Comparison of ENCODE assay signal across 36 cellular contexts in genomic region chr2:210718503-210718902, GRCh38.
"Had no signal": no experiment of that assay in that cellular context is flagged by ENCODE, and none has a peak within 500 bp of the region (broad histone marks: within the 10 kb centered on the region; RNA-seq: fewer than 3 reads in every experiment).

No MANE protein-coding gene starts in this region.

- H3K4me1 ChIP-seq: adrenal gland, ascending aorta, colonic mucosa had no signal

- H3K36me3 ChIP-seq: adrenal gland, ascending aorta, cardiac muscle cell, colonic mucosa, WERI-Rb-1 had no signal

- H3K27ac Mint-ChIP-seq: activated B cell treated with CpG ODN at 0.5 μM for 24 hours; activated CD4-positive, alpha-beta memory T cell treated with anti-CD3 and anti-CD28 coated beads for 36 hours; activated CD4-positive, alpha-beta T cell treated with anti-CD3 and anti-CD28 coated beads, Interleukin-2, amount 10 ng/mL, durations not matched to agents 24 days and 14 days; activated CD8-positive, alpha-beta T cell treated with anti-CD3 and anti-CD28 coated beads for 36 hours; activated naive CD4-positive, alpha-beta T cell treated with anti-CD3 and anti-CD28 coated beads for 36 hours; activated naive CD4-positive, alpha-beta T cell treated with anti-CD3 and anti-CD28 coated beads, Interleukin-2, amount 50 U/mL, for 72 hours; activated naive CD8-positive, alpha-beta T cell treated with anti-CD3 and anti-CD28 coated beads for 36 hours; activated T-cell treated with anti-CD3 and anti-CD28 coated beads, Interleukin-2, amount 50 U/mL, for 72 hours; activated T-helper 1 cell treated with anti-CD3 and anti-CD28 coated beads, Interleukin-12 subunit alpha, Interleukin-12 subunit beta, Interleukin-2, Interleukin-4 antibody, amounts not matched to agents 30 ng/mL and 10 ng/mL and 1 ng/mL, durations not matched to agents 14 hours and 24 hours and 36 hours; activated T-helper 17 cell treated with anti-CD3 and anti-CD28 coated beads, Interleukin-2, amount 50 U/mL, for 72 hours; brain; T-helper 1 cell treated with Interleukin-12 subunit alpha and Interleukin-12 subunit beta and Interleukin-4 antibody, amounts not matched to agents 30 μg/mL and 1 μg/mL, for 36 hours; T-helper 2 cell treated with Interferon-gamma antibody and Interleukin-4, amounts not matched to agents 5 μg/mL and 100 μg/mL, for 36 hours had no signal

- H3K27me3 Mint-ChIP-seq: activated B cell treated with CpG ODN at 0.5 μM for 24 hours; activated CD4-positive, alpha-beta memory T cell treated with anti-CD3 and anti-CD28 coated beads for 36 hours; activated CD8-positive, alpha-beta T cell treated with anti-CD3 and anti-CD28 coated beads for 36 hours; brain; central memory CD8-positive, alpha-beta T cell had no signal

- H3K36me3 Mint-ChIP-seq: activated CD4-positive, alpha-beta memory T cell treated with anti-CD3 and anti-CD28 coated beads for 36 hours; activated naive CD4-positive, alpha-beta T cell treated with anti-CD3 and anti-CD28 coated beads, Interleukin-2, amount 50 U/mL, for 72 hours; activated naive CD8-positive, alpha-beta T cell treated with anti-CD3 and anti-CD28 coated beads for 36 hours; brain had no signal

- H3K9me3 Mint-ChIP-seq: activated B cell treated with CpG ODN at 0.5 μM for 24 hours; activated CD4-positive, alpha-beta memory T cell treated with anti-CD3 and anti-CD28 coated beads for 36 hours; activated CD4-positive, alpha-beta T cell treated with anti-CD3 and anti-CD28 coated beads, Interleukin-2, amount 10 ng/mL, durations not matched to agents 24 days and 14 days; activated CD8-positive, alpha-beta T cell treated with anti-CD3 and anti-CD28 coated beads for 36 hours; activated naive CD4-positive, alpha-beta T cell treated with anti-CD3 and anti-CD28 coated beads for 36 hours; activated naive CD8-positive, alpha-beta T cell treated with anti-CD3 and anti-CD28 coated beads for 36 hours; activated T-cell treated with anti-CD3 and anti-CD28 coated beads, Interleukin-2, amount 50 U/mL, for 4 hours; activated T-helper 1 cell treated with anti-CD3 and anti-CD28 coated beads, Interleukin-12 subunit alpha, Interleukin-12 subunit beta, Interleukin-2, Interleukin-4 antibody, amounts not matched to agents 30 ng/mL and 10 ng/mL and 1 ng/mL, durations not matched to agents 14 hours and 24 hours and 36 hours; activated T-helper 17 cell treated with anti-CD3 and anti-CD28 coated beads, Interleukin-2, amount 50 U/mL, for 72 hours; brain; central memory CD8-positive, alpha-beta T cell; T-helper 1 cell treated with Interleukin-12 subunit alpha and Interleukin-12 subunit beta and Interleukin-4 antibody, amounts not matched to agents 30 μg/mL and 1 μg/mL, for 36 hours; T-helper 2 cell treated with Interferon-gamma antibody and Interleukin-4, amounts not matched to agents 5 μg/mL and 100 μg/mL, for 36 hours had no signal

- H3K9me3 ChIP-seq: adrenal gland, ascending aorta, colonic mucosa had no signal

- H3K27me3 ChIP-seq: adrenal gland, ascending aorta, cardiac muscle cell, colonic mucosa had no signal

- ATAC-seq: activated CD8-positive, alpha-beta T cell treated with anti-CD3 and anti-CD28 coated beads for 36 hours; activated naive CD4-positive, alpha-beta T cell treated with anti-CD3 and anti-CD28 coated beads, Interleukin-2, amount 50 U/mL, for 72 hours; activated T-cell treated with anti-CD3 and anti-CD28 coated beads, Interleukin-2, amount 50 U/mL, for 4 hours; activated T-cell treated with anti-CD3 and anti-CD28 coated beads, Interleukin-2, amount 50 U/mL, for 72 hours; activated T-helper 17 cell treated with anti-CD3 and anti-CD28 coated beads, Interleukin-2, amount 50 U/mL, for 72 hours had no signal

- H3K4me1 Mint-ChIP-seq: activated B cell treated with CpG ODN at 0.5 μM for 24 hours; activated CD4-positive, alpha-beta T cell treated with anti-CD3 and anti-CD28 coated beads, Interleukin-2, amount 10 ng/mL, durations not matched to agents 24 days and 14 days; activated naive CD8-positive, alpha-beta T cell treated with anti-CD3 and anti-CD28 coated beads for 36 hours; activated T-helper 17 cell treated with anti-CD3 and anti-CD28 coated beads, Interleukin-2, amount 50 U/mL, for 72 hours; brain; central memory CD8-positive, alpha-beta T cell had no signal

- DNase-seq: activated B cell treated with CpG ODN at 0.5 μM for 24 hours; activated CD4-positive, alpha-beta memory T cell treated with anti-CD3 and anti-CD28 coated beads for 36 hours; activated CD4-positive, alpha-beta T cell treated with anti-CD3 and anti-CD28 coated beads for 4 hours; activated CD4-positive, alpha-beta T cell treated with anti-CD3 and anti-CD28 coated beads, Interleukin-2, amount 10 ng/mL, durations not matched to agents 24 days and 14 days; activated CD4-positive, alpha-beta T cell treated with anti-CD3 and anti-CD28 coated beads, Interleukin-2, amount 50 U/mL, for 1 hour; activated CD4-positive, alpha-beta T cell treated with anti-CD3 and anti-CD28 coated beads, Interleukin-2, amount 50 U/mL, for 4 hours; activated CD4-positive, CD25-positive, alpha-beta regulatory T cell treated with anti-CD3 and anti-CD28 coated beads, Interleukin-2, amount 50 U/mL, for 72 hours; activated CD8-positive, alpha-beta memory T cell treated with anti-CD3 and anti-CD28 coated beads, Interleukin-2, amount 50 U/mL, for 4 hours; activated CD8-positive, alpha-beta T cell treated with anti-CD3 and anti-CD28 coated beads for 36 hours; activated effector memory CD4-positive, alpha-beta T cell treated with anti-CD3 and anti-CD28 coated beads, Interleukin-2, amount 50 U/mL, for 16 hours; activated gamma-delta T cell treated with Interleukin-2 at 50 U/mL for 16 hours; activated naive CD4-positive, alpha-beta T cell; activated naive CD4-positive, alpha-beta T cell treated with anti-CD3 and anti-CD28 coated beads for 36 hours; activated naive CD4-positive, alpha-beta T cell treated with anti-CD3 and anti-CD28 coated beads, Interleukin-2, amount 50 U/mL, for 16 hours; activated naive CD8-positive, alpha-beta T cell treated with anti-CD3 and anti-CD28 coated beads for 36 hours; activated T-cell treated with anti-CD3 and anti-CD28 coated beads for 4 hours; activated T-cell treated with anti-CD3 and anti-CD28 coated beads, Interleukin-2, amount 50 U/mL, for 1 hour; activated T-cell treated with anti-CD3 and anti-CD28 coated beads, Interleukin-2, amount 50 U/mL, for 4 hours; activated T-cell treated with anti-CD3 and anti-CD28 coated beads, Interleukin-2, amount 50 U/mL, for 72 hours; adrenal gland; amniotic stem cell; caudate nucleus; cerebellar nuclear complex; colonic mucosa; T-helper 2 cell; T-helper 9 cell; WERI-Rb-1 had no signal

- H3K27ac ChIP-seq: adrenal gland, ascending aorta, cardiac muscle cell, colonic mucosa, WERI-Rb-1 had no signal

- H3K4me3 ChIP-seq: adrenal gland, ascending aorta, cardiac muscle cell, colonic mucosa had no signal

- H3K4me3 Mint-ChIP-seq: activated B cell treated with CpG ODN at 0.5 μM for 24 hours; activated CD4-positive, alpha-beta memory T cell treated with anti-CD3 and anti-CD28 coated beads for 36 hours; activated CD4-positive, alpha-beta T cell treated with anti-CD3 and anti-CD28 coated beads, Interleukin-2, amount 10 ng/mL, durations not matched to agents 24 days and 14 days; activated CD8-positive, alpha-beta T cell treated with anti-CD3 and anti-CD28 coated beads for 36 hours; activated naive CD4-positive, alpha-beta T cell treated with anti-CD3 and anti-CD28 coated beads for 36 hours; activated naive CD8-positive, alpha-beta T cell treated with anti-CD3 and anti-CD28 coated beads for 36 hours; activated T-cell treated with anti-CD3 and anti-CD28 coated beads, Interleukin-2, amount 50 U/mL, for 4 hours; activated T-cell treated with anti-CD3 and anti-CD28 coated beads, Interleukin-2, amount 50 U/mL, for 72 hours; activated T-helper 1 cell treated with anti-CD3 and anti-CD28 coated beads, Interleukin-12 subunit alpha, Interleukin-12 subunit beta, Interleukin-2, Interleukin-4 antibody, amounts not matched to agents 30 ng/mL and 10 ng/mL and 1 ng/mL, durations not matched to agents 14 hours and 24 hours and 36 hours; activated T-helper 17 cell treated with anti-CD3 and anti-CD28 coated beads, Interleukin-2, amount 50 U/mL, for 72 hours; brain; central memory CD8-positive, alpha-beta T cell; T-helper 1 cell treated with Interleukin-12 subunit alpha and Interleukin-12 subunit beta and Interleukin-4 antibody, amounts not matched to agents 30 μg/mL and 1 μg/mL, for 36 hours; T-helper 2 cell treated with Interferon-gamma antibody and Interleukin-4, amounts not matched to agents 5 μg/mL and 100 μg/mL, for 36 hours had no signal
